21 cellular contexts compared by ENCODE assay signal in genomic region chr7:130187360-130187759, GRCh38. TPM values are rescaled to one million over a fixed set of nuclear protein-coding genes. Genes with fewer than 3 reads are reported as not detected.
"Had no signal": no experiment of that assay in that cellular context is flagged by ENCODE, and none has a peak within 500 bp of the region (broad histone marks: within the 10 kb centered on the region; RNA-seq: fewer than 3 reads in every experiment).

No MANE protein-coding gene starts in this region.

- H3K9me3 ChIP-seq: SJSA1 had no signal

- H3K4me1 ChIP-seq: SJSA1 had no signal

- H3K4me2 ChIP-seq: KMS-11 had no signal

- H3K27ac ChIP-seq: KMS-11, SJSA1, SK-N-MC had no signal

- H3K27me3 ChIP-seq: SJSA1 had no signal

- H3K4me3 ChIP-seq: SJSA1, SK-N-MC had no signal

- H3K9ac ChIP-seq: KMS-11 had no signal

- DNase-seq: Kasumi-1, MM.1S, NCI-H1092 treated with DMSO at 0.1 percent for 48 hours, NCI-H1436, NCI-H187, NCI-H2029, NCI-H2081 treated with DMSO at 0.1 percent for 48 hours, NCI-H2171, NCI-H446, NCI-H510A, NCI-H524 treated with DMSO at 0.1 percent for 48 hours, NCI-H69, NCI-H774, Right ventricle myocardium superior, RPMI8226, SIG-M5 had no signal

RNA-seq across cellular contexts. Expression of gene SSMEM1, which starts 20.3 kb away (rescaled TPM):
- total RNA-seq: HT-29, M059J, Right ventricle myocardium superior, SJSA1 had no signal
